ENCODE assay signal across 10 cellular contexts in the genomic region with DNA sequence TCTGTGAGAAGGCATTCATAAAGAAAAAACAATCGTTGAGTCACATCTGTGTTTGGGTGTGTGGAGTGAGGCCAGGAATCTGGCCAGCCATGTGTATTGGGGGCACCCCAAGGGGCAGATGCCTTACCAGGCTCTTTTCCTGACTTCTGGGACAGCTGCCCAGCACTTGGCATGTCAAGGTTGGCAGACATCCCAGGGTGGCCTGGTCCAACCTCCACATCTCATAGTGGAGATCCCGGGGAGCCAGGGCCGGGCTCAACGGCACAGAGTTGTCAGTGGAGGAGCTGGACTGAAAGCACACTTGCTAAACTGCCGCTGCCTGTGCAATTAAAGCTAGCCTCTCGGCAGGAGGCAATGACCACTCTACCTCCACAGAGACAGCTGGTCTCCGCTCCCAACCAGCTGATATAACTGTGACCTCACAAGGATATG.
DNase-seq lines count a peak whose midpoint lies in the region; ATAC-seq and TF ChIP-seq lines count a peak whose summit lies in the region.
"Had no signal": no experiment of that assay in that cellular context is flagged by ENCODE, and none has a peak within 500 bp of the region (broad histone marks: within the 10 kb centered on the region; RNA-seq: fewer than 3 reads in every experiment).

No MANE protein-coding gene starts in this region.

- in situ Hi-C loops in G401 (cut with HindIII; ENCODE audit: low sequenced_read_pairs): no loop called here

- peak; percentile 77 for DNase-seq in G401 (ENCODE audit: low spot score)
- peak; percentile 45 for DNase-seq in RPMI8226
- peak; percentile 8 for DNase-seq in fibroblast of the aortic adventitia (ENCODE audit: low read depth)
- peak; percentile 83 for DNase-seq in osteocyte (ENCODE audit: extremely low spot score, unreplicated experiment)
- DNase-seq in NK-92 treated with Interleukin-12 subunit alpha and Interleukin-12 subunit beta, amount 100 ng/mL, for 24 hours (lab: John Stamatoyannopoulos, UW): no peak
- DNase-seq in GM20000 (ENCODE audit: low spot score): no peak
- DNase-seq: activated naive CD4-positive, alpha-beta T cell treated with anti-CD3 and anti-CD28 coated beads, Interleukin-2, amount 10 ng/mL, durations not matched to agents 7 days and 5 days; natural killer cell had no signal

- H3K27me3 Mint-ChIP-seq in osteocyte (ENCODE audit: unreplicated experiment): peaks cover 24% of the 10 kb centered on the region

- no peak overlapping the region for H3K4me3 Mint-ChIP-seq in osteocyte (ENCODE audit: unreplicated experiment)
- H3K4me3 Mint-ChIP-seq: activated naive CD4-positive, alpha-beta T cell treated with anti-CD3 and anti-CD28 coated beads, Interleukin-2, amount 10 ng/mL, durations not matched to agents 7 days and 5 days; natural killer cell had no signal

- no peak for TF ChIP-seq CTCF in fibroblast of the aortic adventitia (IDR thresholded peaks at IDR 0.05; ENCODE audit: insufficient read depth, low read length)
- TF ChIP-seq CTCF in osteocyte (IDR thresholded peaks at IDR 0.05): no peak
- no peak for TF ChIP-seq CTCF in GM20000 (IDR thresholded peaks at IDR 0.05; ENCODE audit: extremely low read depth, missing control alignments)

- H3K4me1 Mint-ChIP-seq in osteocyte (ENCODE audit: unreplicated experiment): peaks cover 16% of the 10 kb centered on the region

- no peaks in the 10 kb centered on the region for H3K36me3 Mint-ChIP-seq in osteocyte (ENCODE audit: unreplicated experiment)
- H3K36me3 Mint-ChIP-seq: activated naive CD4-positive, alpha-beta T cell treated with anti-CD3 and anti-CD28 coated beads, Interleukin-2, amount 10 ng/mL, durations not matched to agents 7 days and 5 days; natural killer cell had no signal

- no peaks in the 10 kb centered on the region for H3K9me3 Mint-ChIP-seq in osteocyte (ENCODE audit: unreplicated experiment)
- H3K9me3 Mint-ChIP-seq: activated naive CD4-positive, alpha-beta T cell treated with anti-CD3 and anti-CD28 coated beads, Interleukin-2, amount 10 ng/mL, durations not matched to agents 7 days and 5 days; natural killer cell had no signal

- H3K4me3 ChIP-seq in fibroblast of the aortic adventitia (ENCODE audit: low read depth, low read length): no peak overlapping the region

- ATAC-seq in HG03196 (IDR thresholded peaks at IDR 0.05; ENCODE audit: unreplicated experiment) (no peak), GM21360 (IDR thresholded peaks at IDR 0.05; ENCODE audit: unreplicated experiment) (no peak)

- H3K27ac Mint-ChIP-seq in osteocyte (ENCODE audit: unreplicated experiment): no peak overlapping the region
- H3K27ac Mint-ChIP-seq: activated naive CD4-positive, alpha-beta T cell treated with anti-CD3 and anti-CD28 coated beads, Interleukin-2, amount 10 ng/mL, durations not matched to agents 7 days and 5 days; natural killer cell had no signal

Comparison
In these comparisons a context has a peak if more than half of its experiments do, and no peak if none do; other contexts are left out.
1. DNase-seq: peak in G401 (single experiment), RPMI8226 (single experiment), fibroblast of the aortic adventitia (single experiment) and osteocyte (single experiment); none in NK-92 treated with Interleukin-12 subunit alpha and Interleukin-12 subunit beta, amount 100 ng/mL, for 24 hours (single experiment) and GM20000 (single experiment).